Comparison of ENCODE assay signal across 8 cellular contexts in the genomic region with DNA sequence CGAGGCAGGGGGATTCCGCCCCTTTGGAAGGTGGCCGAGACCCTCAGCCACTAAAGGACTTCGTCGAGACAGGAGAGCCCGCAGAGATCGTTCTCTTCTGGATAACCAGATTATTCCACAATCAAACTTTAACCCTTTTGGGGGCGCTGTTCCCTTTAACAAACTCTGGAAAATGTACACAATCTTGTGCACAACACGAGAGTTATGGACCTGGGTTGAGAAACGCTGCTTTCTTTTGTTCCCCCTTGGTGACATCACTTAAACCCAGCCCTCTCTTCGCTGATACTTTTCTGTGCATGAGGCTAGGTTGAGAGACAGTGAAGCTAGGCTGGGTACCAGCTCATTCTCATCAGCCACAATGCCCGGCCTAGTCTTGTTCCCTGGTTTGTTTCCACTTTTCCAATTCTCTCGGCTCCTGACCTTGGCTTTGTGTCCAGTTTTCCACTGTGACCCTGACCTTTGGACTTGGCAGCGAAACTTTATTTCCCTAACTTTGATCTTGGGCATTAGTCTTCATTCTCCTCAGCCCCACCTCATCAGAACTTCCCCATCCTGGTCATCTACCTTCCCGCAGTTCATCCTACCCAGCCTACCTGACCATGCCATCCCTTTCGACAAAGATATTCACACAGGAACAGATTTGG. TPM values are rescaled to one million over a fixed set of nuclear protein-coding genes. Genes with fewer than 3 reads are reported as not detected.
A peak's percentile ranks its signal among the peaks of the same experiment; 100 is the strongest.
DNase-seq lines count a peak whose midpoint lies in the region; ATAC-seq, FAIRE-seq and TF ChIP-seq lines count a peak whose summit lies in the region.

No MANE protein-coding gene starts in this region.

- H3K4me1 Mint-ChIP-seq in central memory CD8-positive, alpha-beta T cell: peaks cover 52% of the 10 kb centered on the region
- H3K4me1 Mint-ChIP-seq in stimulated activated effector memory CD8-positive, alpha-beta T cell treated with anti-CD3 and anti-CD28 coated beads, Interleukin-12 subunit alpha, Interleukin-12 subunit beta, amount 100 ng/mL, for 72 hours: peaks cover 54% of the 10 kb centered on the region

- peaks cover 0 to 12% of the 10 kb centered on the region in 2 donors for H3K4me1 ChIP-seq in kidney (ENCODE audit: control insufficient read depth in 1 of 2, insufficient read depth in 1 of 2, low read depth in 1 of 2, low read length in 2 of 2)

- peak overlapping the region; percentile 87 to 94 for H3K27ac ChIP-seq in kidney (ENCODE audit: low read depth in 2 of 2, low read length in 2 of 2)

- H3K4me3 Mint-ChIP-seq in central memory CD8-positive, alpha-beta T cell: peak overlapping the region; percentile 86
- peak overlapping the region; percentile 75 for H3K4me3 Mint-ChIP-seq in stimulated activated effector memory CD8-positive, alpha-beta T cell treated with anti-CD3 and anti-CD28 coated beads, Interleukin-12 subunit alpha, Interleukin-12 subunit beta, amount 100 ng/mL, for 72 hours

- peaks cover 29% of the 10 kb centered on the region for H3K36me3 Mint-ChIP-seq in central memory CD8-positive, alpha-beta T cell (ENCODE audit: insufficient read depth)
- H3K36me3 Mint-ChIP-seq in stimulated activated effector memory CD8-positive, alpha-beta T cell treated with anti-CD3 and anti-CD28 coated beads, Interleukin-12 subunit alpha, Interleukin-12 subunit beta, amount 100 ng/mL, for 72 hours: peaks cover 56% of the 10 kb centered on the region

- H3K27me3 Mint-ChIP-seq in central memory CD8-positive, alpha-beta T cell: no peaks in the 10 kb centered on the region

- H3K9me3 ChIP-seq in MG63: no peaks in the 10 kb centered on the region
- H3K9me3 ChIP-seq in kidney (ENCODE audit: control insufficient read depth in 1 of 2, low read length in 2 of 2): no peaks in the 10 kb centered on the region

- H3K4me3 ChIP-seq in MG63 (peak overlapping the region; percentile 95), kidney (ENCODE audit: low read length in 2 of 2) (peak overlapping the region; percentile 94 to 97)

- H3K27ac Mint-ChIP-seq in central memory CD8-positive, alpha-beta T cell (ENCODE audit: low read depth): peak overlapping the region; percentile 93
- peak overlapping the region; percentile 88 for H3K27ac Mint-ChIP-seq in stimulated activated effector memory CD8-positive, alpha-beta T cell treated with anti-CD3 and anti-CD28 coated beads, Interleukin-12 subunit alpha, Interleukin-12 subunit beta, amount 100 ng/mL, for 72 hours

- no peaks in the 10 kb centered on the region for H3K27me3 ChIP-seq in MG63

- peak; percentile 55 for DNase-seq in NK-92 treated with Interleukin-12 subunit alpha and Interleukin-12 subunit beta, amount 100 ng/mL, for 24 hours (lab: John Stamatoyannopoulos, UW)
- DNase-seq in NK-92 (lab: John Stamatoyannopoulos, UW; ENCODE audit: unreplicated experiment) (no peak), H4 (ENCODE audit: low spot score) (peak; percentile 89), MG63 (peak; percentile 39), SHP77 (lab: John Stamatoyannopoulos, UW) (peak; percentile 57 to 81), kidney (no peak)
- DNase-seq in central memory CD8-positive, alpha-beta T cell (ENCODE audit: low spot score in 2 of 2): no peak
- no peak for DNase-seq in stimulated activated effector memory CD8-positive, alpha-beta T cell treated with anti-CD3 and anti-CD28 coated beads, Interleukin-12 subunit alpha, Interleukin-12 subunit beta, amount 100 ng/mL, for 72 hours (ENCODE audit: low spot score in 2 of 2)

- ATAC-seq in central memory CD8-positive, alpha-beta T cell (replicated peaks; ENCODE audit: extremely low read depth, poor library complexity, severe bottlenecking): peak; percentile 30
- peak; percentile 53 for ATAC-seq in stimulated activated effector memory CD8-positive, alpha-beta T cell treated with anti-CD3 and anti-CD28 coated beads, Interleukin-12 subunit alpha, Interleukin-12 subunit beta, amount 100 ng/mL, for 72 hours

- H3K36me3 ChIP-seq in MG63: peaks cover 21% of the 10 kb centered on the region
- H3K36me3 ChIP-seq in kidney (ENCODE audit: control insufficient read depth in 1 of 2, insufficient read depth in 2 of 2, low read length in 2 of 2): no peaks in the 10 kb centered on the region

- TF ChIP-seq CTCF in kidney (IDR thresholded peaks at IDR 0.05; ENCODE audit: borderline replicate concordance, extremely low read depth, insufficient read depth): peak; percentile 47

- no peaks in the 10 kb centered on the region for H3K9me3 Mint-ChIP-seq in central memory CD8-positive, alpha-beta T cell
- H3K9me3 Mint-ChIP-seq in stimulated activated effector memory CD8-positive, alpha-beta T cell treated with anti-CD3 and anti-CD28 coated beads, Interleukin-12 subunit alpha, Interleukin-12 subunit beta, amount 100 ng/mL, for 72 hours: no peaks in the 10 kb centered on the region

- intact Hi-C loops in kidney (cut with DNase I): no loop called here

- peak overlapping the region; percentile 92 for H3K9ac ChIP-seq in kidney (ENCODE audit: low read length in 2 of 2)

- no peak for FAIRE-seq in kidney (lab: Jason Lieb, UNC)

RNA-seq across cellular contexts. Expression of gene ADPGK, which starts 0.8 kb away (rescaled TPM):
- total RNA-seq in H4 (2014; rRNA removed; shearing (Covaris generic)): 100 and 104 TPM in 2 replicates
- 69.4 and 78.8 TPM in 2 replicates for total RNA-seq in MG63 (2014; rRNA removed; shearing (Covaris generic); ENCODE audit: low replicate concordance)
- total RNA-seq in kidney: 42.5 TPM
- 23.9 TPM for polyA plus RNA-seq in kidney (ENCODE audit: insufficient read depth, low read depth, low replicate concordance)

Comparison
In these comparisons a context has a peak if more than half of its experiments do, and no peak if none do; other contexts are left out.
1. DNase-seq: peak in NK-92 treated with Interleukin-12 subunit alpha and Interleukin-12 subunit beta, amount 100 ng/mL, for 24 hours (single experiment), H4 (single experiment), MG63 (single experiment) and SHP77 (2 of 2); none in NK-92 (single experiment), central memory CD8-positive, alpha-beta T cell (0 of 2), kidney (single experiment) and stimulated activated effector memory CD8-positive, alpha-beta T cell treated with anti-CD3 and anti-CD28 coated beads, Interleukin-12 subunit alpha, Interleukin-12 subunit beta, amount 100 ng/mL, for 72 hours (0 of 2).